ENCODE assay signal across 9 cellular contexts in the genomic region with DNA sequence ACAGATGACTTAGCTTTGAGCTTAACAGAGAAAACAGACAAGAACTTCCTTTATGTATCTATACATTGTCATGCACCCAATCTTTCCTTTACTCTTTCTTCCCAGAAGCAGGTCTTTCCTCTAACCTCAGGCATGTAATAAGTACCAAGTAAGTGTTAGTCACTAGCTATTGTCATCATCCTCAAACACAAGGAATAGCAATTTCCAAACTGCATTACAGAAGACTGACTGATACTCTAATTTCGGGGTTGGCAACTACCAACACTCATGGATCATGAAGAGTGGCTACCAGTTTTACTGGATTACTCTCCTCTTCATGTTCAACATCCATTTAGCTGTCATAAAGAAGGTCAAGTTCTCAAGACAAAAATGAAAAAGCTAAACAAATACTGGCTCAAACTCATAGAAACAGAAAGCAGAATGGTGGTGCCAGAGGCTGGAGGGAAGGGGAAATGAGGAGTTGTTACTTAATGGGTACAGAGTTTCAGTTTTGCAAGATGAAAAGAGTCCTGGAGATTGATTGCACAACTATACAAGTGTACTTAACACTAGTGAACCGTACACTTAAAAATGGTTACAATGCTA.
DNase-seq lines count a peak whose midpoint lies in the region; ATAC-seq, FAIRE-seq and TF ChIP-seq lines count a peak whose summit lies in the region.
"Had no signal": no experiment of that assay in that cellular context is flagged by ENCODE, and none has a peak within 500 bp of the region (broad histone marks: within the 10 kb centered on the region; RNA-seq: fewer than 3 reads in every experiment).

No MANE protein-coding gene starts in this region.

- peak overlapping the region; percentile 49 for H3K4me3 Mint-ChIP-seq in activated T-helper 2 cell treated with anti-CD3 and anti-CD28 coated beads, Interferon-gamma antibody, Interleukin-2, Interleukin-4, amounts not matched to agents 10 μg/mL and 5 μg/mL and 100 μg/mL, durations not matched to agents 14 hours and 24 hours and 36 hours (ENCODE audit: low read depth)

- H3K27ac ChIP-seq in A549 = no peak overlapping the region
- H3K27ac ChIP-seq in upper lobe of left lung = peak overlapping the region; percentile 52 to 77 (median 65)
- H3K27ac ChIP-seq: cardiac muscle cell had no signal

- no peak for TF ChIP-seq CTCF in A549 (IDR thresholded peaks at IDR 0.05)
- TF ChIP-seq CTCF in kidney epithelial cell (IDR thresholded peaks at IDR 0.05; ENCODE audit: insufficient read depth, low read length, poor library complexity, severe bottlenecking) = no peak
- no peak for TF ChIP-seq CTCF in upper lobe of left lung (IDR thresholded peaks at IDR 0.05)

- CTCF ChIA-PET in A549 (lab: Yijun Ruan, JAX) = interaction anchor here (1.1 kb wide), 1 partner anchor 119 kb away, joined by 3 read pairs; no protein-coding TSS in a partner anchor

- DNase-seq in A549 (ENCODE audit: low read depth in 1 of 2, low spot score in 1 of 2) (no peak), kidney epithelial cell (ENCODE audit: low read depth) (peak; percentile 49), upper lobe of left lung (no peak), NCI-H1417 treated with DMSO at 0.1 percent for 48 hours (lab: John Stamatoyannopoulos, UW) (no peak), NK-92 (lab: John Stamatoyannopoulos, UW; ENCODE audit: unreplicated experiment) (no peak)
- peak; percentile 14 for DNase-seq in Jurkat, Clone E6-1 (ENCODE audit: low read depth, low spot score)
- DNase-seq in activated T-helper 2 cell treated with anti-CD3 and anti-CD28 coated beads, Interferon-gamma antibody, Interleukin-2, Interleukin-4, amounts not matched to agents 10 μg/mL and 5 μg/mL and 100 μg/mL, durations not matched to agents 14 hours and 24 hours and 36 hours (ENCODE audit: low spot score) = no peak

- POLR2A ChIA-PET in A549 (lab: Yijun Ruan, JAX) = no interaction called here

- 7% methylated on average over 1 of the region's 2 CpGs for WGBS in A549 (ENCODE audit: missing lambda C conversion rate)
- 15 to 22% methylated on average over 2 of the region's 2 CpGs for WGBS in upper lobe of left lung, 2 donors

- H3K4me1 ChIP-seq in A549 = peaks cover 51% of the 10 kb centered on the region
- H3K4me1 ChIP-seq in upper lobe of left lung = peaks cover 34 to 56% (median 39%) of the 10 kb centered on the region in 4 donors

- no peaks in the 10 kb centered on the region for H3K36me3 ChIP-seq in kidney epithelial cell (ENCODE audit: control insufficient read depth, insufficient read depth, low read length)
- no peaks in the 10 kb centered on the region for H3K36me3 ChIP-seq in upper lobe of left lung
- H3K36me3 ChIP-seq: cardiac muscle cell had no signal

- TF ChIP-seq RAD21 in A549 (conservative IDR thresholded peaks at IDR 0.05 in 1 of 2, IDR thresholded peaks at IDR 0.05 in 1 of 2) = no peak

- no peaks in the 10 kb centered on the region for H3K9me3 Mint-ChIP-seq in activated T-helper 2 cell treated with anti-CD3 and anti-CD28 coated beads, Interferon-gamma antibody, Interleukin-2, Interleukin-4, amounts not matched to agents 10 μg/mL and 5 μg/mL and 100 μg/mL, durations not matched to agents 14 hours and 24 hours and 36 hours

- H3K4me2 ChIP-seq in A549 = peak overlapping the region; percentile 56

- TF ChIP-seq POLR2A in A549 (IDR thresholded peaks at IDR 0.05; ENCODE audit: low read length) = no peak
- no peak for TF ChIP-seq POLR2A in upper lobe of left lung (IDR thresholded peaks at IDR 0.05)

- H3K9me3 ChIP-seq in A549 = no peaks in the 10 kb centered on the region
- no peaks in the 10 kb centered on the region for H3K9me3 ChIP-seq in upper lobe of left lung

- H3K4me3 ChIP-seq in A549 = no peak overlapping the region
- no peak overlapping the region for H3K4me3 ChIP-seq in Jurkat, Clone E6-1 (ENCODE audit: low read length)
- H3K4me3 ChIP-seq in kidney epithelial cell (ENCODE audit: low read depth, low read length) = no peak overlapping the region
- H3K4me3 ChIP-seq in upper lobe of left lung = peak overlapping the region in 2 of 4 donors; percentile 15 to 17
- H3K4me3 ChIP-seq: cardiac muscle cell had no signal

- H3K27me3 Mint-ChIP-seq in activated T-helper 2 cell treated with anti-CD3 and anti-CD28 coated beads, Interferon-gamma antibody, Interleukin-2, Interleukin-4, amounts not matched to agents 10 μg/mL and 5 μg/mL and 100 μg/mL, durations not matched to agents 14 hours and 24 hours and 36 hours (ENCODE audit: low read depth) = no peaks in the 10 kb centered on the region

- ATAC-seq in A549 (peak; percentile 71 to 75), GM19035 (IDR thresholded peaks at IDR 0.05; ENCODE audit: unreplicated experiment) (peak; percentile 78), upper lobe of left lung (ENCODE audit: low FRiP score in 2 of 2) (peak; percentile 69 to 74)

- H3K4me1 Mint-ChIP-seq in activated T-helper 2 cell treated with anti-CD3 and anti-CD28 coated beads, Interferon-gamma antibody, Interleukin-2, Interleukin-4, amounts not matched to agents 10 μg/mL and 5 μg/mL and 100 μg/mL, durations not matched to agents 14 hours and 24 hours and 36 hours (ENCODE audit: low read depth) = peaks cover 56% of the 10 kb centered on the region

- H3K27me3 ChIP-seq in kidney epithelial cell (ENCODE audit: control insufficient read depth, insufficient read depth, low read length) (no peaks in the 10 kb centered on the region), upper lobe of left lung (no peaks in the 10 kb centered on the region)
- H3K27me3 ChIP-seq: cardiac muscle cell had no signal

- no peak for FAIRE-seq in A549 (lab: Jason Lieb, UNC)

- H3K36me3 Mint-ChIP-seq in activated T-helper 2 cell treated with anti-CD3 and anti-CD28 coated beads, Interferon-gamma antibody, Interleukin-2, Interleukin-4, amounts not matched to agents 10 μg/mL and 5 μg/mL and 100 μg/mL, durations not matched to agents 14 hours and 24 hours and 36 hours (ENCODE audit: low read depth) = peaks cover 7% of the 10 kb centered on the region

- intact Hi-C loops in activated T-helper 2 cell treated with anti-CD3 and anti-CD28 coated beads, Interferon-gamma antibody, Interleukin-2, Interleukin-4, amounts not matched to agents 10 μg/mL and 5 μg/mL and 100 μg/mL, durations not matched to agents 14 hours and 24 hours and 36 hours (cut with micrococcal nuclease) = loop anchor here (1.0 kb wide), 6 partner anchors 17 to 77 kb away; no protein-coding TSS in a partner anchor

- no peak for TF ChIP-seq EP300 in A549 (IDR thresholded peaks at IDR 0.05)
- peak in 1 of 4 donors; percentile 25 for TF ChIP-seq EP300 in upper lobe of left lung (IDR thresholded peaks at IDR 0.05)

- H3K27ac Mint-ChIP-seq in activated T-helper 2 cell treated with anti-CD3 and anti-CD28 coated beads, Interferon-gamma antibody, Interleukin-2, Interleukin-4, amounts not matched to agents 10 μg/mL and 5 μg/mL and 100 μg/mL, durations not matched to agents 14 hours and 24 hours and 36 hours = peak overlapping the region; percentile 80

TF ChIP-seq in A549, 52 proteins besides CTCF, POLR2A, EP300 and RAD21:
- TF ChIP-seq CEBPB (IDR thresholded peaks at IDR 0.05) (peak; percentile 45 to 59; a peak in 3 of 4 replicates), HEYL (CRISPR knock-in tag; IDR thresholded peaks at IDR 0.05) (no peak)
- TF ChIP-seq, protein P1, sequence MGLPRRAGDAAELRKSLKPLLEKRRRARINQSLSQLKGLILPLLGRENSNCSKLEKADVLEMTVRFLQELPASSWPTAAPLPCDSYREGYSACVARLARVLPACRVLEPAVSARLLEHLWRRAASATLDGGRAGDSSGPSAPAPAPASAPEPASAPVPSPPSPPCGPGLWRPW (IDR thresholded peaks at IDR 0.05) = no peak

Comparison
In these comparisons a context has a peak if more than half of its experiments do, and no peak if none do; other contexts are left out.
1. DNase-seq: peak in Jurkat, Clone E6-1 (single experiment) and kidney epithelial cell (single experiment); none in A549 (0 of 2), activated T-helper 2 cell treated with anti-CD3 and anti-CD28 coated beads, Interferon-gamma antibody, Interleukin-2, Interleukin-4, amounts not matched to agents 10 μg/mL and 5 μg/mL and 100 μg/mL, durations not matched to agents 14 hours and 24 hours and 36 hours (single experiment), upper lobe of left lung (0 of 2), NCI-H1417 treated with DMSO at 0.1 percent for 48 hours (single experiment) and NK-92 (single experiment).
2. H3K27ac ChIP-seq: peak in upper lobe of left lung (4 of 4); none in A549 (0 of 2).
3. Peak in every context shown above with its lines, with median percentiles within 50 percentile points of each other: ATAC-seq.